In the genomic region with DNA sequence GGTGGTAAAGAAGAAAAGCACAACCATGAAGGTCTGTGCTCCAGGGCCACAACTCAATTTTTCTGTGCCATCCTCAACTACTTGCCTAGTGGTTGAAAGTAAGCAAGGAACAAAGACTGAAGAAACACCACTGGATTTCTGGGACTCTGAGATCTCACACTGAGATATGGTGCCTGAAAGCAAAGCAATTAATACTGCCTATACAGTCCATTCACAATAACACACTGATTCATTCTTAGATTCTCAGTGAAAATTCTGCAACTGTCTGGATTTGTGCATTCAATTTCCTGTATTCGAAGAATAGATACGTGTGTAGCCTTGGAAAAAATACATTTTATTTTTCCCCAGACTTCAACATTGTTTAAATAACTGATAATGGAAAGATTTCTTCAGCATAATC, we compare ENCODE assay signal across 3 cellular contexts.
TF ChIP-seq lines count a peak whose summit lies in the region.

No MANE protein-coding gene starts in this region.

TF ChIP-seq in SK-N-SH, 30 proteins besides CTCF, POLR2A, EP300 and RAD21:
- TF ChIP-seq GATA2 (CRISPR knock-in tag; IDR thresholded peaks at IDR 0.05) (0 out of 2 replicates have a peak, but pooled peaks have one; percentile 8), POLR2AphosphoS5 (IDR thresholded peaks at IDR 0.05; ENCODE audit: low read depth, low read length) (no peak)

TF ChIP-seq in SK-N-SH treated with all-trans-retinoic acid at 6 μM for 48 hours, 23 proteins besides CTCF, POLR2A, EP300 and RAD21:
- TF ChIP-seq, protein P1, sequence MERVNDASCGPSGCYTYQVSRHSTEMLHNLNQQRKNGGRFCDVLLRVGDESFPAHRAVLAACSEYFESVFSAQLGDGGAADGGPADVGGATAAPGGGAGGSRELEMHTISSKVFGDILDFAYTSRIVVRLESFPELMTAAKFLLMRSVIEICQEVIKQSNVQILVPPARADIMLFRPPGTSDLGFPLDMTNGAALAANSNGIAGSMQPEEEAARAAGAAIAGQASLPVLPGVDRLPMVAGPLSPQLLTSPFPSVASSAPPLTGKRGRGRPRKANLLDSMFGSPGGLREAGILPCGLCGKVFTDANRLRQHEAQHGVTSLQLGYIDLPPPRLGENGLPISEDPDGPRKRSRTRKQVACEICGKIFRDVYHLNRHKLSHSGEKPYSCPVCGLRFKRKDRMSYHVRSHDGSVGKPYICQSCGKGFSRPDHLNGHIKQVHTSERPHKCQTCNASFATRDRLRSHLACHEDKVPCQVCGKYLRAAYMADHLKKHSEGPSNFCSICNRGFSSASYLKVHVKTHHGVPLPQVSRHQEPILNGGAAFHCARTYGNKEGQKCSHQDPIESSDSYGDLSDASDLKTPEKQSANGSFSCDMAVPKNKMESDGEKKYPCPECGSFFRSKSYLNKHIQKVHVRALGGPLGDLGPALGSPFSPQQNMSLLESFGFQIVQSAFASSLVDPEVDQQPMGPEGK (CRISPR knock-in tag; IDR thresholded peaks at IDR 0.05; ENCODE audit: borderline replicate concordance), result no peak
- TF ChIP-seq, protein P2, sequence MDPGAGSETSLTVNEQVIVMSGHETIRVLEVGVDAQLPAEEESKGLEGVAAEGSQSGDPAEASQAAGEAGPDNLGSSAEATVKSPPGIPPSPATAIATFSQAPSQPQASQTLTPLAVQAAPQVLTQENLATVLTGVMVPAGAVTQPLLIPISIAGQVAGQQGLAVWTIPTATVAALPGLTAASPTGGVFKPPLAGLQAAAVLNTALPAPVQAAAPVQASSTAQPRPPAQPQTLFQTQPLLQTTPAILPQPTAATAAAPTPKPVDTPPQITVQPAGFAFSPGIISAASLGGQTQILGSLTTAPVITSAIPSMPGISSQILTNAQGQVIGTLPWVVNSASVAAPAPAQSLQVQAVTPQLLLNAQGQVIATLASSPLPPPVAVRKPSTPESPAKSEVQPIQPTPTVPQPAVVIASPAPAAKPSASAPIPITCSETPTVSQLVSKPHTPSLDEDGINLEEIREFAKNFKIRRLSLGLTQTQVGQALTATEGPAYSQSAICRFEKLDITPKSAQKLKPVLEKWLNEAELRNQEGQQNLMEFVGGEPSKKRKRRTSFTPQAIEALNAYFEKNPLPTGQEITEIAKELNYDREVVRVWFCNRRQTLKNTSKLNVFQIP (CRISPR knock-in tag; IDR thresholded peaks at IDR 0.05; ENCODE audit: borderline replicate concordance, low read depth), result no peak
- no peak for TF ChIP-seq ZFP3 (CRISPR knock-in tag; IDR thresholded peaks at IDR 0.05)
- TF ChIP-seq, protein P3, sequence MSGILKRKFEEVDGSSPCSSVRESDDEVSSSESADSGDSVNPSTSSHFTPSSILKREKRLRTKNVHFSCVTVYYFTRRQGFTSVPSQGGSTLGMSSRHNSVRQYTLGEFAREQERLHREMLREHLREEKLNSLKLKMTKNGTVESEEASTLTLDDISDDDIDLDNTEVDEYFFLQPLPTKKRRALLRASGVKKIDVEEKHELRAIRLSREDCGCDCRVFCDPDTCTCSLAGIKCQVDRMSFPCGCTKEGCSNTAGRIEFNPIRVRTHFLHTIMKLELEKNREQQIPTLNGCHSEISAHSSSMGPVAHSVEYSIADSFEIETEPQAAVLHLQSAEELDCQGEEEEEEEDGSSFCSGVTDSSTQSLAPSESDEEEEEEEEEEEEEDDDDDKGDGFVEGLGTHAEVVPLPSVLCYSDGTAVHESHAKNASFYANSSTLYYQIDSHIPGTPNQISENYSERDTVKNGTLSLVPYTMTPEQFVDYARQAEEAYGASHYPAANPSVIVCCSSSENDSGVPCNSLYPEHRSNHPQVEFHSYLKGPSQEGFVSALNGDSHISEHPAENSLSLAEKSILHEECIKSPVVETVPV (CRISPR knock-in tag; IDR thresholded peaks at IDR 0.05), result no peak
- TF ChIP-seq, protein P4, sequence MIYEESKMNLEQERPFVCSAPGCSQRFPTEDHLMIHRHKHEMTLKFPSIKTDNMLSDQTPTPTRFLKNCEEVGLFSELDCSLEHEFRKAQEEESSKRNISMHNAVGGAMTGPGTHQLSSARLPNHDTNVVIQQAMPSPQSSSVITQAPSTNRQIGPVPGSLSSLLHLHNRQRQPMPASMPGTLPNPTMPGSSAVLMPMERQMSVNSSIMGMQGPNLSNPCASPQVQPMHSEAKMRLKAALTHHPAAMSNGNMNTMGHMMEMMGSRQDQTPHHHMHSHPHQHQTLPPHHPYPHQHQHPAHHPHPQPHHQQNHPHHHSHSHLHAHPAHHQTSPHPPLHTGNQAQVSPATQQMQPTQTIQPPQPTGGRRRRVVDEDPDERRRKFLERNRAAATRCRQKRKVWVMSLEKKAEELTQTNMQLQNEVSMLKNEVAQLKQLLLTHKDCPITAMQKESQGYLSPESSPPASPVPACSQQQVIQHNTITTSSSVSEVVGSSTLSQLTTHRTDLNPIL (CRISPR knock-in tag; IDR thresholded peaks at IDR 0.05; ENCODE audit: low read depth), result no peak
- no peak for TF ChIP-seq ZNF70 (CRISPR knock-in tag; IDR thresholded peaks at IDR 0.05)
- TF ChIP-seq CSDC2 (CRISPR knock-in tag; IDR thresholded peaks at IDR 0.05), result no peak

TF ChIP-seq in H1, 55 proteins besides CTCF, POLR2A, EP300 and RAD21:
- TF ChIP-seq TCF12 (IDR thresholded peaks at IDR 0.05; ENCODE audit: low read depth, low read length) (no peak), SIN3A (conservative IDR thresholded peaks at IDR 0.05 in 1 of 2, IDR thresholded peaks at IDR 0.05 in 1 of 2; ENCODE audit: low read depth in 1 of 2, low read length in 2 of 2) (no peak), KDM1A (IDR thresholded peaks at IDR 0.05; ENCODE audit: borderline replicate concordance, low read length) (no peak), JUN (IDR thresholded peaks at IDR 0.05; ENCODE audit: low read depth, low read length) (no peak), SP4 (IDR thresholded peaks at IDR 0.05; ENCODE audit: low read length) (no peak), HDAC2 (IDR thresholded peaks at IDR 0.05; ENCODE audit: borderline replicate concordance in 1 of 2, low read depth in 2 of 2, low read length in 2 of 2) (no peak), PHF8 (conservative IDR thresholded peaks at IDR 0.05; ENCODE audit: low read depth, low read length) (no peak), YY1 (IDR thresholded peaks at IDR 0.05; ENCODE audit: low read depth, low read length) (no peak), GTF2F1 (IDR thresholded peaks at IDR 0.05; ENCODE audit: borderline replicate concordance, low read depth, low read length) (no peak), TEAD4 (IDR thresholded peaks at IDR 0.05; ENCODE audit: low read depth, low read length) (no peak), ASH2L (IDR thresholded peaks at IDR 0.05; ENCODE audit: low read length) (no peak), JUND (IDR thresholded peaks at IDR 0.05; ENCODE audit: low read length) (no peak), POLR2AphosphoS5 (IDR thresholded peaks at IDR 0.05; ENCODE audit: low read depth, low read length) (no peak), KDM4A (IDR thresholded peaks at IDR 0.05; ENCODE audit: low read depth, low read length, severe bottlenecking) (no peak), EZH2 (IDR thresholded peaks at IDR 0.05; ENCODE audit: low read depth, low read length, severe bottlenecking) (no peak), POU5F1 (IDR thresholded peaks at IDR 0.05; ENCODE audit: low read depth, low read length) (no peak)
- TF ChIP-seq, protein P5, sequence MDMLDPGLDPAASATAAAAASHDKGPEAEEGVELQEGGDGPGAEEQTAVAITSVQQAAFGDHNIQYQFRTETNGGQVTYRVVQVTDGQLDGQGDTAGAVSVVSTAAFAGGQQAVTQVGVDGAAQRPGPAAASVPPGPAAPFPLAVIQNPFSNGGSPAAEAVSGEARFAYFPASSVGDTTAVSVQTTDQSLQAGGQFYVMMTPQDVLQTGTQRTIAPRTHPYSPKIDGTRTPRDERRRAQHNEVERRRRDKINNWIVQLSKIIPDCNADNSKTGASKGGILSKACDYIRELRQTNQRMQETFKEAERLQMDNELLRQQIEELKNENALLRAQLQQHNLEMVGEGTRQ (IDR thresholded peaks at IDR 0.05; ENCODE audit: low read length), result no peak
